22 cellular contexts compared by ENCODE assay signal in the genomic region with DNA sequence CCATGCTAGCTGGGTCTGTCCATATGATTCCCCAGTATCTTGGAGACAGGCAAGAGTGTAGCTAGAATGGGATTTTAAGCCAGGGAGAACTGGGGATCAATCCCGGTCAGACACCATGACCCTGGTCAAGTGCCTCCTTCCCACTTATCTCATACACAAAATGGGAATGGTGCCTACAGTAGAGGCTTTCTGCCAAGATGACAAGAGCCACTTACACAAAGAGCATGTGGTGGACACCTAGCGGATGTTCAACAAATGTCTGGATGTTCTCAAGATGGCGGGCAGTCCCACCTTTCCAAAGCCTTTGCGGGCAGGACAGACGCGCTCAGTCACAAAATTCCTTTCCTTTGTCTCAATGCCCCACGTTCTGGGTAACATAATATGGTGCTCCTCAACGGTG. TPM values are rescaled to one million over a fixed set of nuclear protein-coding genes. Genes with fewer than 3 reads are reported as not detected.
"Had no signal": no experiment of that assay in that cellular context is flagged by ENCODE, and none has a peak within 500 bp of the region (broad histone marks: within the 10 kb centered on the region; RNA-seq: fewer than 3 reads in every experiment).

No MANE protein-coding gene starts in this region.

- DNase-seq: activated B cell treated with CpG ODN at 0.5 μM for 24 hours; activated CD4-positive, alpha-beta memory T cell treated with anti-CD3 and anti-CD28 coated beads for 36 hours; activated CD4-positive, alpha-beta T cell treated with anti-CD3 and anti-CD28 coated beads for 1 hour; activated CD4-positive, alpha-beta T cell treated with anti-CD3 and anti-CD28 coated beads, Interleukin-2, amount 10 ng/mL, durations not matched to agents 24 days and 14 days; activated CD8-positive, alpha-beta memory T cell treated with anti-CD3 and anti-CD28 coated beads for 24 hours; activated effector memory CD4-positive, alpha-beta T cell treated with anti-CD3 and anti-CD28 coated beads, Interleukin-2, amount 50 U/mL, for 16 hours; activated naive CD4-positive, alpha-beta T cell treated with Interleukin-2 at 50 U/mL for 16 hours; activated naive CD8-positive, alpha-beta T cell treated with anti-CD3 and anti-CD28 coated beads, Interleukin-2, amount 50 U/mL, for 24 hours; activated T-cell treated with anti-CD3 and anti-CD28 coated beads, Interleukin-2, amount 50 U/mL, for 4 hours; MG63; MV-4-11; NCI-H146; NCI-H187 treated with DMSO at 0.1 percent for 48 hours; NCI-H2107; NCI-H510A treated with DMSO at 0.1 percent for 48 hours; NCI-H69; PC-3; SIG-M5; T-helper 17 cell; T-helper 9 cell had no signal

- H3K4me1 Mint-ChIP-seq: activated B cell treated with CpG ODN at 0.5 μM for 24 hours; activated CD4-positive, alpha-beta T cell treated with anti-CD3 and anti-CD28 coated beads, Interleukin-2, amount 10 ng/mL, durations not matched to agents 24 days and 14 days; activated naive CD8-positive, alpha-beta T cell treated with anti-CD3 and anti-CD28 coated beads, Interleukin-2, amount 50 U/mL, for 24 hours; brain; T-helper 17 cell had no signal

- H3K27ac Mint-ChIP-seq: activated B cell treated with CpG ODN at 0.5 μM for 24 hours; activated CD4-positive, alpha-beta memory T cell treated with anti-CD3 and anti-CD28 coated beads for 36 hours; activated CD4-positive, alpha-beta T cell treated with anti-CD3 and anti-CD28 coated beads, Interleukin-2, amount 10 ng/mL, durations not matched to agents 24 days and 14 days; activated naive CD4-positive, alpha-beta T cell treated with anti-CD3 and anti-CD28 coated beads, Interleukin-2, amount 50 U/mL, for 72 hours; activated naive CD8-positive, alpha-beta T cell treated with anti-CD3 and anti-CD28 coated beads, Interleukin-2, amount 50 U/mL, for 24 hours; brain; T-helper 17 cell had no signal

- H3K9me3 ChIP-seq: MG63 had no signal

- ATAC-seq: activated naive CD4-positive, alpha-beta T cell treated with anti-CD3 and anti-CD28 coated beads, Interleukin-2, amount 50 U/mL, for 72 hours; activated naive CD8-positive, alpha-beta T cell treated with anti-CD3 and anti-CD28 coated beads, Interleukin-2, amount 50 U/mL, for 24 hours; activated T-cell treated with anti-CD3 and anti-CD28 coated beads, Interleukin-2, amount 50 U/mL, for 4 hours; PC-3; T-helper 17 cell had no signal

- H3K4me3 Mint-ChIP-seq: activated B cell treated with CpG ODN at 0.5 μM for 24 hours; activated CD4-positive, alpha-beta memory T cell treated with anti-CD3 and anti-CD28 coated beads for 36 hours; activated CD4-positive, alpha-beta T cell treated with anti-CD3 and anti-CD28 coated beads, Interleukin-2, amount 10 ng/mL, durations not matched to agents 24 days and 14 days; activated naive CD8-positive, alpha-beta T cell treated with anti-CD3 and anti-CD28 coated beads, Interleukin-2, amount 50 U/mL, for 24 hours; activated T-cell treated with anti-CD3 and anti-CD28 coated beads, Interleukin-2, amount 50 U/mL, for 4 hours; brain; T-helper 17 cell had no signal

- H3K36me3 ChIP-seq: MG63 had no signal

- H3K36me3 Mint-ChIP-seq: activated CD4-positive, alpha-beta memory T cell treated with anti-CD3 and anti-CD28 coated beads for 36 hours; activated naive CD4-positive, alpha-beta T cell treated with anti-CD3 and anti-CD28 coated beads, Interleukin-2, amount 50 U/mL, for 72 hours; brain had no signal

- H3K27me3 ChIP-seq: MG63 had no signal

- H3K4me3 ChIP-seq: MG63 had no signal

- H3K27me3 Mint-ChIP-seq: activated CD4-positive, alpha-beta memory T cell treated with anti-CD3 and anti-CD28 coated beads for 36 hours; brain; T-helper 17 cell had no signal

- H3K9me3 Mint-ChIP-seq: activated B cell treated with CpG ODN at 0.5 μM for 24 hours; activated CD4-positive, alpha-beta memory T cell treated with anti-CD3 and anti-CD28 coated beads for 36 hours; activated naive CD8-positive, alpha-beta T cell treated with anti-CD3 and anti-CD28 coated beads, Interleukin-2, amount 50 U/mL, for 24 hours; activated T-cell treated with anti-CD3 and anti-CD28 coated beads, Interleukin-2, amount 50 U/mL, for 4 hours had no signal

RNA-seq across cellular contexts. Expression of gene MAF, which starts 57.3 kb away (rescaled TPM):
- total RNA-seq: PC-3 had no signal
